8 cellular contexts compared by ENCODE assay signal in genomic region chr9:22446950-22447606, GRCh38. TPM values are rescaled to one million over a fixed set of nuclear protein-coding genes. Genes with fewer than 3 reads are reported as not detected.
A peak's percentile ranks its signal among the peaks of the same experiment; 100 is the strongest.
DNase-seq lines count a peak whose midpoint lies in the region; ATAC-seq and TF ChIP-seq lines count a peak whose summit lies in the region.

No MANE protein-coding gene starts in this region.

- H3K9me3 Mint-ChIP-seq in nephron progenitor cell = no peaks in the 10 kb centered on the region

- no peaks in the 10 kb centered on the region for H3K9me3 ChIP-seq in transverse colon

- 3% methylated on average over 53 of the region's 70 CpGs; no CpG with 5 or more reads in 1 of the 2 donors for WGBS in transverse colon (ENCODE audit: low coverage in 1 of 2), 2 donors

- ATAC-seq in HG02759 (IDR thresholded peaks at IDR 0.05; ENCODE audit: unreplicated experiment) = peak; percentile 92

- TF ChIP-seq POLR2A in transverse colon (IDR thresholded peaks at IDR 0.05) = peak; percentile 18

- in situ Hi-C loops in transverse colon (cut with MboI; ENCODE audit: low pct_ligation_motif_present in 1 of 4, low pct_unique_long_range_greater_than_20kb in 1 of 4, low sequenced_read_pairs in 3 of 4) = loop anchor here in 3 of 4 donors (10.0 kb wide), 3 partner anchors 132 to 632 kb away; no protein-coding TSS in a partner anchor

- no peaks in the 10 kb centered on the region for H3K36me3 ChIP-seq in transverse colon

- H3K4me1 Mint-ChIP-seq in nephron progenitor cell = peaks cover 20% of the 10 kb centered on the region

- peak overlapping the region; percentile 84 to 89 (median 86) for H3K27ac ChIP-seq in transverse colon

- peaks cover 2% of the 10 kb centered on the region for H3K27me3 Mint-ChIP-seq in nephron progenitor cell (ENCODE audit: low read depth, poor library complexity)

- intact Hi-C loops in transverse colon (cut with DNase I; ENCODE audit: low total_unique reads) = no loop called here

- TF ChIP-seq CTCF in GM12864 (IDR thresholded peaks at IDR 0.05; ENCODE audit: low read depth, low read length, missing control alignments) (peak; percentile 2), foreskin fibroblast (IDR thresholded peaks at IDR 0.05; ENCODE audit: low read depth, low read length) (no peak), nephron progenitor cell (IDR thresholded peaks at IDR 0.05) (peak; percentile 31), transverse colon (IDR thresholded peaks at IDR 0.05) (peak in 1 of 5 experiments; percentile 10)

- H3K4me1 ChIP-seq in transverse colon = peaks cover 0 to 22% (median 6%) of the 10 kb centered on the region in 4 donors

- peak overlapping the region; percentile 86 for H3K4me3 Mint-ChIP-seq in nephron progenitor cell

- H3K4me3 ChIP-seq in GM12864 (ENCODE audit: low read depth, low read length) (no peak overlapping the region), foreskin fibroblast (ENCODE audit: low read depth in 1 of 2, low read length in 2 of 2) (peak overlapping the region; percentile 51 to 56), transverse colon (peak overlapping the region; percentile 51 to 92 (median 74))

- H3K36me3 Mint-ChIP-seq in nephron progenitor cell (ENCODE audit: low read depth) = no peaks in the 10 kb centered on the region

- no peak for TF ChIP-seq EP300 in transverse colon (IDR thresholded peaks at IDR 0.05; ENCODE audit: low read depth)

- peaks cover 53% of the 10 kb centered on the region for H3K27me3 ChIP-seq in transverse colon

- DNase-seq in GM12864 (ENCODE audit: low read depth) (no peak), NCI-H2171 (lab: John Stamatoyannopoulos, UW) (peak; percentile 19), foreskin fibroblast (peak; percentile 20 to 53), nephron progenitor cell (peak; percentile 82), transverse colon (peak; percentile 65), superior temporal gyrus (ENCODE audit: extremely low spot score) (no peak)
- peak; percentile 25 for DNase-seq in activated T-cell treated with anti-CD3 and anti-CD28 coated beads, Interleukin-2, amount 50 U/mL, for 1 hour

- peak overlapping the region; percentile 93 for H3K27ac Mint-ChIP-seq in nephron progenitor cell

RNA-seq across cellular contexts. Expression of gene DMRTA1, which starts 0.5 kb away (rescaled TPM):
- total RNA-seq in transverse colon = 1 to 10 TPM; 1.4 to 2.4 (median 1.8) TPM

Comparison
In these comparisons a context has a peak if more than half of its experiments do, and no peak if none do; other contexts are left out.
1. DNase-seq: peak in NCI-H2171 (single experiment), activated T-cell treated with anti-CD3 and anti-CD28 coated beads, Interleukin-2, amount 50 U/mL, for 1 hour (single experiment), foreskin fibroblast (2 of 2), nephron progenitor cell (single experiment) and transverse colon (single experiment); none in GM12864 (single experiment) and superior temporal gyrus (single experiment).